In the genomic region with DNA sequence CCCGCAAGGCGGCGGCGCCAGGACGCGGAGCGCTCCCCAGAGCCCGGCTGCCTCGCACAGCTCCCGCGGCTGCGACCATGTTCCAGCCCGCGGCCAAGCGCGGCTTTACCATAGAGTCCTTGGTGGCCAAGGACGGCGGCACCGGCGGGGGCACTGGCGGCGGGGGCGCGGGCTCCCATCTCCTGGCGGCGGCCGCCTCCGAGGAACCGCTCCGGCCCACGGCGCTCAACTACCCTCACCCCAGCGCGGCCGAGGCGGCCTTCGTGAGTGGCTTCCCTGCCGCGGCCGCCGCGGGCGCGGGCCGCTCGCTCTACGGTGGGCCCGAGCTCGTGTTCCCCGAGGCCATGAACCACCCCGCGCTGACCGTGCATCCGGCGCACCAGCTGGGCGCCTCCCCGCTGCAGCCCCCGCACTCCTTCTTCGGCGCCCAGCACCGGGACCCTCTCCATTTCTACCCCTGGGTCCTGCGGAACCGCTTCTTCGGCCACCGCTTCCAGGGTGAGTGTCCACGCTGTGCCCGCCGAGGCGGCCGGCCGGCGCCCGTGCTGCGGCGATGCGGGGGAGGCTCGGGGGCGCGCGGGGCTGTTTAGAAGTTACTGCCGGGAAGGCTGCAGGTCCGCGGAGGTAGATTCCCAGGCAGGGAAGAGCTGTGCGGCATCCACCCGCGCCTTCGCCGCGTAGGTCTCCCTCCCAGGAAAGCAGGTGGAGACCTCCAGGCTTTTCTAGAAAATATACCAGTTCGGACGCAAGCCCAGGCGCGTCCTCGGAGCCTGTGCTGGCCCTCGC, we compare ENCODE assay signal across 8 cellular contexts. TPM values are rescaled to one million over a fixed set of nuclear protein-coding genes. Genes with fewer than 3 reads are reported as not detected.
A peak's percentile ranks its signal among the peaks of the same experiment; 100 is the strongest.
DNase-seq lines count a peak whose midpoint lies in the region; ATAC-seq and TF ChIP-seq lines count a peak whose summit lies in the region.

No MANE protein-coding gene starts in this region.

- H3K9me3 Mint-ChIP-seq in activated B cell treated with CpG ODN at 0.5 μM for 24 hours: no peaks in the 10 kb centered on the region
- H3K9me3 Mint-ChIP-seq in T-helper 2 cell treated with Interferon-gamma antibody and Interleukin-4, amounts not matched to agents 5 μg/mL and 100 μg/mL, for 36 hours: no peaks in the 10 kb centered on the region

- H3K4me3 Mint-ChIP-seq in activated B cell treated with CpG ODN at 0.5 μM for 24 hours: peak overlapping the region; percentile 57
- H3K4me3 Mint-ChIP-seq in T-helper 2 cell treated with Interferon-gamma antibody and Interleukin-4, amounts not matched to agents 5 μg/mL and 100 μg/mL, for 36 hours: no peak overlapping the region

- no peaks in the 10 kb centered on the region for H3K9me3 ChIP-seq in left lung

- no peaks in the 10 kb centered on the region for H3K36me3 Mint-ChIP-seq in activated B cell treated with CpG ODN at 0.5 μM for 24 hours (ENCODE audit: low read depth)
- H3K36me3 Mint-ChIP-seq in T-helper 2 cell treated with Interferon-gamma antibody and Interleukin-4, amounts not matched to agents 5 μg/mL and 100 μg/mL, for 36 hours (ENCODE audit: low read depth): no peaks in the 10 kb centered on the region

- no peak overlapping the region for H3K27ac ChIP-seq in left lung

- ATAC-seq in GM21423 (IDR thresholded peaks at IDR 0.05; ENCODE audit: unreplicated experiment): peak; percentile 4
- no peak for ATAC-seq in activated B cell treated with CpG ODN at 0.5 μM for 24 hours (ENCODE audit: low read depth)
- ATAC-seq in left lung: no peak

- peak overlapping the region; percentile 3 to 23 for H3K4me3 ChIP-seq in left lung

- peaks cover 13 to 47% of the 10 kb centered on the region in 2 donors for H3K4me1 ChIP-seq in left lung

- intact Hi-C loops in activated B cell treated with CpG ODN at 0.5 μM for 24 hours (cut with micrococcal nuclease) (loop anchor here (2.0 to 5.0 kb wide), 4 partner anchors 153 to 771 kb away; partner anchors contain the start of genes CYP26B1, EGR4, RAB11FIP5 and SFXN5), left lung (cut with DNase I) (no loop called here)

- DNase-seq in COLO668 (lab: John Stamatoyannopoulos, UW; ENCODE audit: unreplicated experiment) (peak; percentile 79), activated B cell treated with CpG ODN at 0.5 μM for 24 hours (peak; percentile 26), left lung (peak in 1 of 2 donors; percentile 78), dedifferentiated amniotic fluid mesenchymal stem cell (ENCODE audit: extremely low spot score) (no peak), NCI-H1930 (lab: John Stamatoyannopoulos, UW) (no peak), dermis blood vessel endothelial cell (no peak)
- DNase-seq in T-helper 2 cell treated with Interferon-gamma antibody and Interleukin-4, amounts not matched to agents 5 μg/mL and 100 μg/mL, for 36 hours (ENCODE audit: low spot score): no peak

- CTCF ChIA-PET in activated B cell treated with CpG ODN at 0.5 μM for 24 hours (lab: Charles Lee): interaction anchor here (1.3 kb wide), 1 partner anchor 25 kb away, joined by 4 read pairs; no protein-coding TSS in a partner anchor

- peaks cover 68% of the 10 kb centered on the region for H3K27me3 Mint-ChIP-seq in activated B cell treated with CpG ODN at 0.5 μM for 24 hours
- peaks cover 80% of the 10 kb centered on the region for H3K27me3 Mint-ChIP-seq in T-helper 2 cell treated with Interferon-gamma antibody and Interleukin-4, amounts not matched to agents 5 μg/mL and 100 μg/mL, for 36 hours (ENCODE audit: low read depth)

- H3K27me3 ChIP-seq in left lung: peaks cover 100% of the 10 kb centered on the region in 2 donors

- no peak for TF ChIP-seq CTCF in activated B cell treated with CpG ODN at 0.5 μM for 24 hours (IDR thresholded peaks at IDR 0.05)
- TF ChIP-seq CTCF in left lung (IDR thresholded peaks at IDR 0.05): no peak

- H3K36me3 ChIP-seq in left lung: no peaks in the 10 kb centered on the region

- POLR2A ChIA-PET in activated B cell treated with CpG ODN at 0.5 μM for 24 hours (lab: Charles Lee): interaction anchor here (1.8 kb wide), 1 partner anchor 315 kb away, joined by 5 read pairs; the partner anchor contains the start of genes CCT7 and PRADC1

- H3K4me1 Mint-ChIP-seq in activated B cell treated with CpG ODN at 0.5 μM for 24 hours: peaks cover 35% of the 10 kb centered on the region
- H3K4me1 Mint-ChIP-seq in T-helper 2 cell treated with Interferon-gamma antibody and Interleukin-4, amounts not matched to agents 5 μg/mL and 100 μg/mL, for 36 hours (ENCODE audit: low read depth): peaks cover 8% of the 10 kb centered on the region

- peak overlapping the region; percentile 53 for H3K27ac Mint-ChIP-seq in activated B cell treated with CpG ODN at 0.5 μM for 24 hours
- no peak overlapping the region for H3K27ac Mint-ChIP-seq in T-helper 2 cell treated with Interferon-gamma antibody and Interleukin-4, amounts not matched to agents 5 μg/mL and 100 μg/mL, for 36 hours

RNA-seq across cellular contexts. Expression of gene EMX1, which starts 0.7 kb away (rescaled TPM):
- total RNA-seq in activated B cell treated with CpG ODN at 0.5 μM for 24 hours (0.22 TPM in 1 of 2 replicates, not detected in the other), left lung (not detected), dermis blood vessel endothelial cell (not detected in 2 replicates)

RNA-seq across cellular contexts. Expression of gene SPR, which starts 30.9 kb away (rescaled TPM):
- total RNA-seq in activated B cell treated with CpG ODN at 0.5 μM for 24 hours (0.29 and 0.31 TPM in 2 replicates), left lung (10 to 100 TPM; 38.1 to 41.9 TPM), dermis blood vessel endothelial cell (51.7 and 52.4 TPM in 2 replicates)

Comparison
In these comparisons a context has a peak if more than half of its experiments do, and no peak if none do; other contexts are left out.
1. DNase-seq: peak in COLO668 (single experiment) and activated B cell treated with CpG ODN at 0.5 μM for 24 hours (single experiment); none in T-helper 2 cell treated with Interferon-gamma antibody and Interleukin-4, amounts not matched to agents 5 μg/mL and 100 μg/mL, for 36 hours (single experiment), dedifferentiated amniotic fluid mesenchymal stem cell (single experiment), NCI-H1930 (0 of 2) and dermis blood vessel endothelial cell (single experiment).
2. RNA of gene SPR, which starts 30.9 kb away (total RNA-seq): 51.7 to 52.4 TPM in dermis blood vessel endothelial cell and 38.1 to 41.9 TPM in left lung; 0.29 to 0.31 TPM in activated B cell treated with CpG ODN at 0.5 μM for 24 hours; every median in the first group is over 10 times any median in the second.